Comparison of ENCODE assay signal across 8 cellular contexts in genomic region chr5:129419292-129419691, GRCh38. TPM values are rescaled to one million over a fixed set of nuclear protein-coding genes. Genes with fewer than 3 reads are reported as not detected.
"Had no signal": no experiment of that assay in that cellular context is flagged by ENCODE, and none has a peak within 500 bp of the region (broad histone marks: within the 10 kb centered on the region; RNA-seq: fewer than 3 reads in every experiment).

No MANE protein-coding gene starts in this region.

- H3K27ac ChIP-seq: GM23248 had no signal

- H2AFZ ChIP-seq: GM23248 had no signal

- H3K9ac ChIP-seq: GM23248 had no signal

- H3K4me3 ChIP-seq: GM23248 had no signal

- DNase-seq: GM23248, GOT3, H9, HCEC 1CT, KG1 had no signal

- FAIRE-seq: H54, HTR-8/SVneo had no signal

RNA-seq across cellular contexts. Expression of gene ADAMTS19, which starts 40.8 kb away (rescaled TPM):
- total RNA-seq: GM23248, HT-29 had no signal
- polyA plus RNA-seq: GM23248 had no signal
